Comparison of ENCODE assay signal across 1 cellular context in the genomic region with DNA sequence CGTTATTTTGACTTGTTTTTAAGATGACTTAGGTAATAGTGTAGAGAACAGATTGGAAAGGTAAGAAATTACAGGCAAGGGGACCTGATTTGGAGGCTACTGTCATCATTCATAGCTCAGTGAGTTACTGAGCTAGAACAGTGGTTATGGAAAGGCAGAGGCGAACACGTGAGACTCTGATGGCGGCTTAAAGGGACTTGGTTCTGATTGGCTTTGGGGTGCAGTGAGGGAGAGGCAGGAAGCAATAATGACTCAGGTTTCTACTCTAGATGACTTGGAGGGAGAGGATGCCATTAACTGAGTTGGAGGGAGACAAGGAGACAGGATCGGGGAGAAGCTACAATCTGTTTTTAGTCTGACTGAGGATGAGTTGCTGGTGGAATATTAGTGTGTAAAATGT.
TF ChIP-seq lines count a peak whose summit lies in the region.

No MANE protein-coding gene starts in this region.

TF ChIP-seq in SK-N-SH treated with all-trans-retinoic acid at 6 μM for 48 hours, 23 proteins besides CTCF, POLR2A, EP300 and RAD21 (continued from another document):
- TF ChIP-seq PATZ1 (CRISPR knock-in tag; IDR thresholded peaks at IDR 0.05; ENCODE audit: borderline replicate concordance) (no peak), BACH2 (CRISPR knock-in tag; IDR thresholded peaks at IDR 0.05; ENCODE audit: borderline replicate concordance) (no peak), TOX (CRISPR knock-in tag; IDR thresholded peaks at IDR 0.05; ENCODE audit: borderline replicate concordance) (no peak), POU6F1 (CRISPR knock-in tag; IDR thresholded peaks at IDR 0.05; ENCODE audit: borderline replicate concordance, low read depth) (no peak), RARB (CRISPR knock-in tag; IDR thresholded peaks at IDR 0.05) (no peak), GLIS3 (CRISPR knock-in tag; IDR thresholded peaks at IDR 0.05) (no peak)
